In genomic region chr16:4094138-4094773, GRCh38 we compare ENCODE assay signal across 16 cellular contexts. TPM values are rescaled to one million over a fixed set of nuclear protein-coding genes. Genes with fewer than 3 reads are reported as not detected.
A peak's percentile ranks its signal among the peaks of the same experiment; 100 is the strongest.
DNase-seq lines count a peak whose midpoint lies in the region; ATAC-seq and TF ChIP-seq lines count a peak whose summit lies in the region.
"Had no signal": no experiment of that assay in that cellular context is flagged by ENCODE, and none has a peak within 500 bp of the region (broad histone marks: within the 10 kb centered on the region; RNA-seq: fewer than 3 reads in every experiment).

No MANE protein-coding gene starts in this region.

- DNase-seq in HuH-7.5 (ENCODE audit: low spot score) (peak; percentile 48), coronary artery (ENCODE audit: low spot score) (peak; percentile 29), lower lobe of right lung (peak; percentile 29), spleen (peak; percentile 11), left colon (no peak), GM20000 (ENCODE audit: low spot score) (no peak), trophoblast cell (no peak)
- no peak for DNase-seq in CD8-positive, alpha-beta T cell
- DNase-seq: activated CD8-positive, alpha-beta memory T cell treated with anti-CD3 and anti-CD28 coated beads, Interleukin-2, amount 10 ng/mL, durations not matched to agents 7 days and 5 days; activated naive CD4-positive, alpha-beta T cell treated with Interleukin-2 at 50 U/mL for 16 hours; glutamatergic neuron; KBM-7; stimulated activated naive CD8-positive, alpha-beta T cell treated with anti-CD3 and anti-CD28 coated beads, Interleukin-15, Interleukin-2, amounts not matched to agents 100 U/mL and 50 U/mL, for 24 hours; T-cell had no signal

- H4K12ac ChIP-seq in trophoblast cell (ENCODE audit: low read depth, low read length) = no peak overlapping the region

- H3K14ac ChIP-seq in trophoblast cell (ENCODE audit: low read length) = no peak overlapping the region

- H4K8ac ChIP-seq in trophoblast cell (ENCODE audit: low read depth, low read length) = no peak overlapping the region

- H3K36me3 ChIP-seq in lower lobe of right lung (no peaks in the 10 kb centered on the region), spleen (no peaks in the 10 kb centered on the region), trophoblast cell (ENCODE audit: control insufficient read depth in 1 of 2, insufficient read depth in 2 of 2, low read length in 2 of 2) (no peaks in the 10 kb centered on the region)
- H3K36me3 ChIP-seq in CD8-positive, alpha-beta T cell (ENCODE audit: insufficient read depth, low read length) = no peaks in the 10 kb centered on the region

- no peak overlapping the region for H2BK12ac ChIP-seq in trophoblast cell (ENCODE audit: low read length)

- CTCF ChIA-PET in CD8-positive, alpha-beta T cell (lab: Charles Lee) = no interaction called here

- no peaks in the 10 kb centered on the region for H3K27me3 Mint-ChIP-seq in CD8-positive, alpha-beta T cell (ENCODE audit: low read depth)
- H3K27me3 Mint-ChIP-seq: activated CD8-positive, alpha-beta memory T cell treated with anti-CD3 and anti-CD28 coated beads, Interleukin-2, amount 10 ng/mL, durations not matched to agents 7 days and 5 days; natural killer cell treated with Interleukin-12 subunit alpha and Interleukin-12 subunit beta and Interleukin-15 and Interleukin-18, amount 100 ng/mL, for 72 hours; T-cell had no signal

- ATAC-seq in lower lobe of right lung (no peak), left colon (no peak)
- ATAC-seq in CD8-positive, alpha-beta T cell = no peak
- ATAC-seq: activated CD8-positive, alpha-beta memory T cell treated with anti-CD3 and anti-CD28 coated beads, Interleukin-2, amount 10 ng/mL, durations not matched to agents 7 days and 5 days; natural killer cell treated with Interleukin-12 subunit alpha and Interleukin-12 subunit beta and Interleukin-15 and Interleukin-18, amount 100 ng/mL, for 72 hours; stimulated activated naive CD8-positive, alpha-beta T cell treated with anti-CD3 and anti-CD28 coated beads, Interleukin-15, Interleukin-2, amounts not matched to agents 100 U/mL and 50 U/mL, for 24 hours; T-cell; WTC11 had no signal

- POLR2A ChIA-PET in CD8-positive, alpha-beta T cell (lab: Charles Lee) = no interaction called here

- no peak overlapping the region for H3K4ac ChIP-seq in trophoblast cell (ENCODE audit: low read depth, low read length)

- H3K36me3 Mint-ChIP-seq in CD8-positive, alpha-beta T cell = no peaks in the 10 kb centered on the region
- H3K36me3 Mint-ChIP-seq: activated CD8-positive, alpha-beta memory T cell treated with anti-CD3 and anti-CD28 coated beads, Interleukin-2, amount 10 ng/mL, durations not matched to agents 7 days and 5 days; natural killer cell treated with Interleukin-12 subunit alpha and Interleukin-12 subunit beta and Interleukin-15 and Interleukin-18, amount 100 ng/mL, for 72 hours; T-cell; WTC11 had no signal

- intact Hi-C loops in lower lobe of right lung (cut with DNase I) (no loop called here), spleen (cut with DNase I; ENCODE audit: low total_unique reads) (no loop called here), left colon (cut with DNase I, micrococcal nuclease) (no loop called here)
- intact Hi-C loops in CD8-positive, alpha-beta T cell (cut with DNase I, micrococcal nuclease) = no loop called here

- no peak overlapping the region for H2BK5ac ChIP-seq in trophoblast cell (ENCODE audit: low read depth, low read length, poor library complexity)

- no peaks in the 10 kb centered on the region for H3K79me2 ChIP-seq in trophoblast cell (ENCODE audit: control insufficient read depth, insufficient read depth, low read length, poor library complexity)

- H3K18ac ChIP-seq in trophoblast cell (ENCODE audit: low read length) = no peak overlapping the region

- H3K4me2 ChIP-seq in trophoblast cell (ENCODE audit: low read length) = no peak overlapping the region

- peak overlapping the region; percentile 37 for H3K4me3 ChIP-seq in coronary artery
- H3K4me3 ChIP-seq in lower lobe of right lung = no peak overlapping the region
- H3K4me3 ChIP-seq in spleen = no peak overlapping the region
- no peak overlapping the region for H3K4me3 ChIP-seq in CD8-positive, alpha-beta T cell (ENCODE audit: low read depth, low read length)
- H3K4me3 ChIP-seq in trophoblast cell (ENCODE audit: low read depth, low read length) = no peak overlapping the region

- no peak for TF ChIP-seq POLR2A in spleen (IDR thresholded peaks at IDR 0.05)

- no peaks in the 10 kb centered on the region for H3K27me3 ChIP-seq in lower lobe of right lung (ENCODE audit: low read depth)
- H3K27me3 ChIP-seq in spleen (replicated peaks in 1 of 7) = no peaks in the 10 kb centered on the region
- no peaks in the 10 kb centered on the region for H3K27me3 ChIP-seq in CD8-positive, alpha-beta T cell (ENCODE audit: insufficient read depth, low read length)
- no peaks in the 10 kb centered on the region for H3K27me3 ChIP-seq in trophoblast cell (ENCODE audit: insufficient read depth, low read length)

- H3K9ac ChIP-seq in trophoblast cell (ENCODE audit: low read length) = no peak overlapping the region

- peaks cover 11% of the 10 kb centered on the region for H3K4me1 Mint-ChIP-seq in CD8-positive, alpha-beta T cell (ENCODE audit: low read depth)

- H3K4me1 ChIP-seq in lower lobe of right lung (peaks cover 82% of the 10 kb centered on the region), spleen (peaks cover 0 to 36% (median 8%) of the 10 kb centered on the region in 6 donors), trophoblast cell (ENCODE audit: control insufficient read depth in 1 of 2, insufficient read depth in 2 of 2, low read length in 2 of 2) (no peaks in the 10 kb centered on the region)
- no peaks in the 10 kb centered on the region for H3K4me1 ChIP-seq in CD8-positive, alpha-beta T cell (ENCODE audit: insufficient read depth, low read length)

- H2AK5ac ChIP-seq in trophoblast cell (ENCODE audit: low read length) = no peak overlapping the region

- TF ChIP-seq CTCF in coronary artery (IDR thresholded peaks at IDR 0.05) = no peak
- TF ChIP-seq CTCF in lower lobe of right lung (IDR thresholded peaks at IDR 0.05) = no peak
- no peak for TF ChIP-seq CTCF in spleen (IDR thresholded peaks at IDR 0.05 in 8 of 11, conservative IDR thresholded peaks at IDR 0.05 in 3 of 11)
- no peak for TF ChIP-seq CTCF in CD8-positive, alpha-beta T cell (IDR thresholded peaks at IDR 0.05)
- TF ChIP-seq CTCF in GM20000 (IDR thresholded peaks at IDR 0.05; ENCODE audit: extremely low read depth, missing control alignments) = no peak

- H4K91ac ChIP-seq in trophoblast cell (ENCODE audit: low read depth, low read length) = no peak overlapping the region

- H3K4me3 Mint-ChIP-seq in CD8-positive, alpha-beta T cell = no peak overlapping the region
- H3K4me3 Mint-ChIP-seq: activated CD8-positive, alpha-beta memory T cell treated with anti-CD3 and anti-CD28 coated beads, Interleukin-2, amount 10 ng/mL, durations not matched to agents 7 days and 5 days; natural killer cell treated with Interleukin-12 subunit alpha and Interleukin-12 subunit beta and Interleukin-15 and Interleukin-18, amount 100 ng/mL, for 72 hours; T-cell; WTC11 had no signal

- H2BK120ac ChIP-seq in trophoblast cell (ENCODE audit: insufficient read depth, low read length, poor library complexity) = no peak overlapping the region

- peak overlapping the region; percentile 73 to 80 for H3K27ac ChIP-seq in coronary artery
- peak overlapping the region; percentile 72 for H3K27ac ChIP-seq in lower lobe of right lung
- no peak overlapping the region for H3K27ac ChIP-seq in spleen
- no peak overlapping the region for H3K27ac ChIP-seq in CD8-positive, alpha-beta T cell (ENCODE audit: low read depth, low read length)
- no peak overlapping the region for H3K27ac ChIP-seq in trophoblast cell (ENCODE audit: low read depth, low read length)

- no peaks in the 10 kb centered on the region for H3K9me3 Mint-ChIP-seq in CD8-positive, alpha-beta T cell
- H3K9me3 Mint-ChIP-seq: natural killer cell treated with Interleukin-12 subunit alpha and Interleukin-12 subunit beta and Interleukin-15 and Interleukin-18, amount 100 ng/mL, for 72 hours; T-cell; WTC11 had no signal

- no peak overlapping the region for H2AFZ ChIP-seq in trophoblast cell (ENCODE audit: insufficient read depth, low read length, poor library complexity)

- no peaks in the 10 kb centered on the region for H3K79me1 ChIP-seq in trophoblast cell (ENCODE audit: low read length)

- H3K23ac ChIP-seq in trophoblast cell (ENCODE audit: low read length) = no peak overlapping the region

- H3K9me3 ChIP-seq in lower lobe of right lung (no peaks in the 10 kb centered on the region), spleen (no peaks in the 10 kb centered on the region), trophoblast cell (ENCODE audit: insufficient read depth, low read depth, low read length) (no peaks in the 10 kb centered on the region)
- H3K9me3 ChIP-seq in CD8-positive, alpha-beta T cell (ENCODE audit: low read length) = no peaks in the 10 kb centered on the region

- no peak overlapping the region for H3K27ac Mint-ChIP-seq in CD8-positive, alpha-beta T cell
- H3K27ac Mint-ChIP-seq: activated CD8-positive, alpha-beta memory T cell treated with anti-CD3 and anti-CD28 coated beads, Interleukin-2, amount 10 ng/mL, durations not matched to agents 7 days and 5 days; T-cell had no signal

- 80 to 89% (median 86%) methylated on average over 13 of the region's 13 CpGs for WGBS in spleen, 5 donors
- WGBS in trophoblast cell (ENCODE audit: extremely low coverage, insufficient coverage, insufficient read length) = no CpG with 5 or more reads among the region's 13 CpGs

RNA-seq across cellular contexts. Expression of gene ADCY9, which starts 22.0 kb away (rescaled TPM):
- total RNA-seq in lower lobe of right lung (43.2 TPM), spleen (10 to 100 TPM in 5 of 7 donors, 1 to 10 TPM in 2; 8.3 to 23.0 (median 14.9) TPM), left colon (10 to 100 TPM; 27.2 to 32.7 TPM)
- 1 to 10 TPM in 2 of 3 donors, under 1 TPM in 1; 0.70 to 2.9 (median 1.2) TPM for polyA plus RNA-seq in spleen
- 1 to 10 TPM; 4.2 to 4.3 TPM for total RNA-seq in CD8-positive, alpha-beta T cell
- 9.8 and 10.3 TPM in 2 replicates for polyA plus RNA-seq in trophoblast cell (2013)

Comparison
In these comparisons a context has a peak if more than half of its experiments do, and no peak if none do; other contexts are left out.
1. DNase-seq: peak in HuH-7.5 (single experiment), coronary artery (single experiment), lower lobe of right lung (single experiment) and spleen (single experiment); none in left colon (0 of 2), CD8-positive, alpha-beta T cell (0 of 7), GM20000 (single experiment) and trophoblast cell (0 of 2).
2. H3K27ac ChIP-seq: peak in coronary artery (2 of 2) and lower lobe of right lung (single experiment); none in spleen (0 of 8), CD8-positive, alpha-beta T cell (single experiment) and trophoblast cell (single experiment).